8 cellular contexts compared by ENCODE assay signal in genomic region chr9:18393340-18394130, GRCh38.
DNase-seq lines count a peak whose midpoint lies in the region; ATAC-seq and TF ChIP-seq lines count a peak whose summit lies in the region.

No MANE protein-coding gene starts in this region.

- DNase-seq in EH (ENCODE audit: low read depth) (peak; percentile 96), NCI-H2107 treated with DMSO at 0.1 percent for 48 hours (lab: John Stamatoyannopoulos, UW; ENCODE audit: unreplicated experiment) (peak; percentile 99), cerebellar cortex (ENCODE audit: low spot score) (peak; percentile 33), iPS-NIHi11 (ENCODE audit: low spot score) (no peak), cortex of kidney (lab: John Stamatoyannopoulos, UW) (no peak)
- no peak for DNase-seq in CD8-positive, alpha-beta T cell

- no peaks in the 10 kb centered on the region for H3K9me3 ChIP-seq in mesodermal cell (ENCODE audit: control insufficient read depth, low read length)
- H3K9me3 ChIP-seq in CD8-positive, alpha-beta T cell (ENCODE audit: low read length): no peaks in the 10 kb centered on the region

- 96% methylated on average over 3 of the region's 4 CpGs; no CpG with 5 or more reads in 1 of the 2 experiments for WGBS in mesodermal cell (ENCODE audit: insufficient coverage in 2 of 2), 2 experiments

- POLR2A ChIA-PET in CD8-positive, alpha-beta T cell (lab: Charles Lee): no interaction called here

- intact Hi-C loops in CD8-positive, alpha-beta T cell (cut with DNase I, micrococcal nuclease): no loop called here

- H3K27me3 ChIP-seq in CD8-positive, alpha-beta T cell (ENCODE audit: insufficient read depth, low read length): no peaks in the 10 kb centered on the region

- CTCF ChIA-PET in CD8-positive, alpha-beta T cell (lab: Charles Lee): no interaction called here

- no peaks in the 10 kb centered on the region for H3K27me3 Mint-ChIP-seq in CD8-positive, alpha-beta T cell (ENCODE audit: low read depth)

- H3K36me3 Mint-ChIP-seq in CD8-positive, alpha-beta T cell: no peaks in the 10 kb centered on the region

- no peaks in the 10 kb centered on the region for H3K4me1 Mint-ChIP-seq in CD8-positive, alpha-beta T cell (ENCODE audit: low read depth)

- no peak overlapping the region for H3K27ac Mint-ChIP-seq in CD8-positive, alpha-beta T cell

- H3K27ac ChIP-seq in mesodermal cell (ENCODE audit: low read depth, low read length, severe bottlenecking): peak overlapping the region; percentile 85
- no peak overlapping the region for H3K27ac ChIP-seq in CD8-positive, alpha-beta T cell (ENCODE audit: low read depth, low read length)

- ATAC-seq in CD8-positive, alpha-beta T cell: no peak
- ATAC-seq in HG02852 (IDR thresholded peaks at IDR 0.05; ENCODE audit: unreplicated experiment): no peak

- no peaks in the 10 kb centered on the region for H3K9me3 Mint-ChIP-seq in CD8-positive, alpha-beta T cell

- no peak overlapping the region for H3K4me3 ChIP-seq in mesodermal cell (ENCODE audit: extremely low read depth, insufficient read depth, low read length, poor library complexity, severe bottlenecking)
- no peak overlapping the region for H3K4me3 ChIP-seq in CD8-positive, alpha-beta T cell (ENCODE audit: low read depth, low read length)

- H3K4me1 ChIP-seq in mesodermal cell (ENCODE audit: control insufficient read depth, insufficient read depth, low read length, poor library complexity, severe bottlenecking): peaks cover 3% of the 10 kb centered on the region
- no peaks in the 10 kb centered on the region for H3K4me1 ChIP-seq in CD8-positive, alpha-beta T cell (ENCODE audit: insufficient read depth, low read length)

- no peaks in the 10 kb centered on the region for H3K36me3 ChIP-seq in mesodermal cell (ENCODE audit: control insufficient read depth, insufficient read depth, low read length)
- no peaks in the 10 kb centered on the region for H3K36me3 ChIP-seq in CD8-positive, alpha-beta T cell (ENCODE audit: insufficient read depth, low read length)

- TF ChIP-seq CTCF in CD8-positive, alpha-beta T cell (IDR thresholded peaks at IDR 0.05): no peak

- H3K4me3 Mint-ChIP-seq in CD8-positive, alpha-beta T cell: no peak overlapping the region

Comparison
In these comparisons a context has a peak if more than half of its experiments do, and no peak if none do; other contexts are left out.
1. DNase-seq: peak in EH (single experiment), NCI-H2107 treated with DMSO at 0.1 percent for 48 hours (single experiment) and cerebellar cortex (single experiment); none in iPS-NIHi11 (single experiment), cortex of kidney (single experiment) and CD8-positive, alpha-beta T cell (0 of 7).